In genomic region chr9:2014696-2015580, GRCh38 we compare ENCODE assay signal across 8 cellular contexts. TPM values are rescaled to one million over a fixed set of nuclear protein-coding genes. Genes with fewer than 3 reads are reported as not detected.
DNase-seq lines count a peak whose midpoint lies in the region; ATAC-seq and TF ChIP-seq lines count a peak whose summit lies in the region.

TSS of gene SMARCA2 (plus strand) at chr9:2015347. CDS start at chr9:2029023, 13,676 bp downstream.

- peak; percentile 72 for TF ChIP-seq POLR2A in GM18951 (IDR thresholded peaks at IDR 0.05; ENCODE audit: extremely low read depth, insufficient read depth, insufficient read length)
- TF ChIP-seq POLR2A in spleen (IDR thresholded peaks at IDR 0.05), result peak; percentile 37 to 94 (median 73)

- H3K27me3 ChIP-seq in spleen (replicated peaks in 1 of 7), result no peaks in the 10 kb centered on the region

- peak within 1 kb of the TSS; percentile 71 to 92 (median 84) for H3K4me3 ChIP-seq in spleen

- intact Hi-C loops in spleen (cut with DNase I; ENCODE audit: low total_unique reads), result no loop called here

- 0 to 1% (median 0%) methylated on average over 47 to 71 of the region's 71 CpGs for WGBS in spleen, 5 donors

- ATAC-seq in HG03175 (IDR thresholded peaks at IDR 0.05; ENCODE audit: unreplicated experiment), result peak; percentile 80

- H3K27ac ChIP-seq in caudate nucleus (ENCODE audit: low read depth, low read length) (peak within 1 kb of the TSS; percentile 97), spleen (peak within 1 kb of the TSS; percentile 93 to 99 (median 98))

- no peaks in the 10 kb centered on the region for H3K9me3 ChIP-seq in spleen

- peak in 3 of 11 experiments; percentile 21 to 39 (median 26) for TF ChIP-seq CTCF in spleen (IDR thresholded peaks at IDR 0.05 in 8 of 11, conservative IDR thresholded peaks at IDR 0.05 in 3 of 11)

- peak; percentile 96 for DNase-seq in AG08396 (ENCODE audit: low spot score)
- peak; percentile 97 for DNase-seq in NCI-H345 (lab: John Stamatoyannopoulos, UW)
- peak; percentile 93 to 97 (median 95) for DNase-seq in activated CD4-positive, CD25-positive, alpha-beta regulatory T cell (lab: John Stamatoyannopoulos, UW)
- peak; percentile 63 to 99 (median 97) for DNase-seq in caudate nucleus (lab: John Stamatoyannopoulos, UW)
- peak; percentile 99 for DNase-seq in iris pigment epithelial cell (ENCODE audit: low read depth)
- DNase-seq in spleen, result peak; percentile 100

- H3K4me1 ChIP-seq in spleen, result peaks cover 12 to 33% (median 29%) of the 10 kb centered on the region in 6 donors

- H3K36me3 ChIP-seq in spleen, result no peaks in the 10 kb centered on the region

- in situ Hi-C loops in GM18951 (cut with MboI; ENCODE audit: low sequenced_read_pairs, unreplicated experiment), result no loop called here

RNA-seq across cellular contexts. Expression of gene SMARCA2, which starts in this region (rescaled TPM):
- 100 to 1,000 TPM; 163 to 252 (median 194) TPM for total RNA-seq in spleen
- 10 to 100 TPM; 41.9 to 52.8 (median 49.3) TPM for polyA plus RNA-seq in spleen

Comparison
In these comparisons a context has a peak if more than half of its experiments do, and no peak if none do; other contexts are left out.
1. Peak in every context shown above with its lines: DNase-seq, ATAC-seq, H3K4me3 ChIP-seq and H3K27ac ChIP-seq.